Comparison of ENCODE assay signal across 1 cellular context in genomic region chr3:121894191-121894990, GRCh38.
TF ChIP-seq lines count a peak whose summit lies in the region.

TSS of gene SLC15A2 (plus strand) at chr3:121894401. CDS start at chr3:121894477, 76 bp downstream.

TF ChIP-seq in H1, 55 proteins besides CTCF, POLR2A, EP300 and RAD21 (continued from another document):
- 0 out of 2 replicates have a peak, but pooled peaks have one; percentile 51 for TF ChIP-seq ATF2 (IDR thresholded peaks at IDR 0.05; ENCODE audit: low read length)
- peak; percentile 64 for TF ChIP-seq CHD7 (IDR thresholded peaks at IDR 0.05; ENCODE audit: insufficient replicate concordance, low read length)
- TF ChIP-seq YY1 (IDR thresholded peaks at IDR 0.05; ENCODE audit: low read depth, low read length) = peak; percentile 72
TF ChIP-seq in H1: peak in this region for 5.
